Comparison of ENCODE assay signal across 1 cellular context in the genomic region with DNA sequence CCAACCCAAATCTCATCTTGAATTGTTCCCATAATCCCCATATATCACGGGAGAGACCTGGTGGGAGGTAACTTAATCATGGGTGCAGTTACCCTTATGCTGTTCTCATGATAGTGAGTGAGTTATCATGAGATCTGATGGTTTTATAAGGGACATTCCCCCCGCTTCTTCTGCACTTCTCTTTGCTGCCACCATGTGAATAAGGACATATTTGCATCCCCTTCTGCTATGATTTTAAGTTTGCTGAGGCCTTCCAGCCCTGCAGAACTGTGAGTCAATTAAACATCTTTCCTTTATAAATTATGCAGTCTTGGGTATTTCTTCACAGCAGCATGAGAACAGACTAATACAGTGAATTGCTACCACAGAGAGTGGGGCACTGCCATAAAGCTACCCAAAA.
TF ChIP-seq lines count a peak whose summit lies in the region.

No MANE protein-coding gene starts in this region.

TF ChIP-seq in HCT116, 20 proteins besides CTCF, POLR2A, EP300 and RAD21 (continued from another document):
- TF ChIP-seq, protein P1, sequence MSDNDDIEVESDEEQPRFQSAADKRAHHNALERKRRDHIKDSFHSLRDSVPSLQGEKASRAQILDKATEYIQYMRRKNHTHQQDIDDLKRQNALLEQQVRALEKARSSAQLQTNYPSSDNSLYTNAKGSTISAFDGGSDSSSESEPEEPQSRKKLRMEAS (IDR thresholded peaks at IDR 0.05): no peak
- no peak for TF ChIP-seq SIN3A (IDR thresholded peaks at IDR 0.05; ENCODE audit: low read depth)
- no peak for TF ChIP-seq FOSL1 (IDR thresholded peaks at IDR 0.05; ENCODE audit: low read depth)
- TF ChIP-seq YY1 (IDR thresholded peaks at IDR 0.05; ENCODE audit: extremely low read depth, insufficient replicate concordance, low read depth, low read length): no peak
- TF ChIP-seq CEBPB (IDR thresholded peaks at IDR 0.05; ENCODE audit: low read depth): no peak
- no peak for TF ChIP-seq ZNF274 (IDR thresholded peaks at IDR 0.05; ENCODE audit: low read depth, low read length)
- TF ChIP-seq CBX3 (IDR thresholded peaks at IDR 0.05; ENCODE audit: low read depth): no peak
- TF ChIP-seq EZH2phosphoT487 (IDR thresholded peaks at IDR 0.05; ENCODE audit: borderline replicate concordance): no peak
